ENCODE assay signal across 27 cellular contexts in the genomic region with DNA sequence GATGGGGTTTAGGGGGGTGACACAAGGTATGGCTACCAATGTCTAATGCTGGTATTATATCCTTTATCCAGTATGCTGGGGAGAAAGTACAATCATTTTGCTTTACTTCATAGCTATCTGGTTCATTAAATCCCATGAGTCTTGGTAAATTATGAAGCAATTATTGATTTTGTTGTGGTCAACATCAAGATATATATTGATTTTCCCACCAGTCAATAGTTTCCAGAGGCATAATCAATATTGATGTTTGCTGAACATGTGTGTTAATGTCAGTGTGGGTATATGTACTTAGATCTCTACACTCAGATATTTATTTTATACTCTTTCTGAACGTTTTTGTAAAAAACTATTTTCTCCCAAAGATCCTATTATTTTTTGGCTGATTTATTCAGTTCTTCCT.
"Had no signal": no experiment of that assay in that cellular context is flagged by ENCODE, and none has a peak within 500 bp of the region (broad histone marks: within the 10 kb centered on the region; RNA-seq: fewer than 3 reads in every experiment).

No MANE protein-coding gene starts in this region.

- H3K27me3 ChIP-seq: left lung, pancreas, sigmoid colon, spleen, suprapubic skin, tibial artery, upper lobe of right lung had no signal

- H3K9me3 ChIP-seq: pancreas, prostate gland, sigmoid colon, suprapubic skin, thoracic aorta, upper lobe of right lung had no signal

- H3K4me3 ChIP-seq: left lung, lung, pancreas, prostate gland, sigmoid colon, spleen, suprapubic skin, thoracic aorta, tibial artery, upper lobe of right lung had no signal

- FAIRE-seq: islet of Langerhans, kidney, pancreas, small intestine, urothelium cell line had no signal

- DNase-seq: hypothalamus; immature natural killer cell; kidney; left colon; left lung; midbrain; naive thymus-derived CD8-positive, alpha-beta T cell; nucleus accumbens; pancreas; posterior cingulate gyrus; retina; right cardiac atrium; sigmoid colon; small intestine; spleen; stimulated activated CD4-positive, alpha-beta T cell treated with anti-CD3 and anti-CD28 coated beads, Interleukin-4, amount 100 ng/mL, for 24 hours; stimulated activated naive CD4-positive, alpha-beta T cell; tibial artery; trophoblast cell; upper lobe of right lung had no signal

- H3K36me3 ChIP-seq: left lung, pancreas, prostate gland, sigmoid colon, spleen, suprapubic skin, thoracic aorta, tibial artery, upper lobe of right lung had no signal

- H3K27ac ChIP-seq: left lung, pancreas, prostate gland, sigmoid colon, spleen, suprapubic skin, thoracic aorta, tibial artery, upper lobe of right lung had no signal

- ATAC-seq: left colon; left lung; naive thymus-derived CD8-positive, alpha-beta T cell; pancreas; right cardiac atrium; stimulated activated effector memory CD8-positive, alpha-beta T cell treated with anti-CD3 and anti-CD28 coated beads, Interleukin-12 subunit alpha, Interleukin-12 subunit beta, amount 100 ng/mL, for 72 hours; upper lobe of right lung had no signal

- H3K4me1 ChIP-seq: left lung, pancreas, prostate gland, sigmoid colon, spleen, suprapubic skin, tibial artery, upper lobe of right lung had no signal
